In genomic region chr12:32824596-32824995, GRCh38 we compare ENCODE assay signal across 17 cellular contexts.
"Had no signal": no experiment of that assay in that cellular context is flagged by ENCODE, and none has a peak within 500 bp of the region (broad histone marks: within the 10 kb centered on the region; RNA-seq: fewer than 3 reads in every experiment).

No MANE protein-coding gene starts in this region.

- H3K9me3 ChIP-seq: pancreas, prostate gland, spleen, tibial artery, upper lobe of left lung, vagina had no signal

- H3K27ac ChIP-seq: pancreas, prostate gland, spleen, tibial artery, upper lobe of left lung, vagina had no signal

- ATAC-seq: esophagus mucosa; pancreas; sciatic nerve; stimulated activated memory B cell treated with anti-CD40 and anti-IgM and Interleukin-4, amounts not matched to agents 10 μg/mL and 1 μg/mL and 100 μg/mL, for 72 hours had no signal

- H3K4me1 ChIP-seq: pancreas, prostate gland, spleen, tibial artery, upper lobe of left lung, vagina had no signal

- H3K4me3 ChIP-seq: pancreas, prostate gland, spleen, tibial artery, upper lobe of left lung, vagina had no signal

- H3K27me3 ChIP-seq: pancreas, spleen, tibial artery, upper lobe of left lung, vagina had no signal

- H3K36me3 ChIP-seq: prostate gland, tibial artery, upper lobe of left lung, vagina had no signal

- DNase-seq: effector memory CD4-positive, alpha-beta T cell; mesendoderm; naive B cell; occipital lobe; pancreas; retina; spleen; stimulated activated CD4-positive, alpha-beta T cell treated with anti-CD3 and anti-CD28 coated beads, Interleukin-15, amount 100 ng/mL, for 24 hours; stimulated activated CD4-positive, alpha-beta T cell treated with anti-CD3 and anti-CD28 coated beads, Interleukin-1b, Interleukin-23, amount 100 ng/mL, for 48 hours; stimulated activated CD4-positive, alpha-beta T cell treated with anti-CD3 and anti-CD28 coated beads, Interleukin-4, amount 100 ng/mL, for 24 hours; tibial artery; upper lobe of left lung had no signal
